ENCODE assay signal across 1 cellular context in the genomic region with DNA sequence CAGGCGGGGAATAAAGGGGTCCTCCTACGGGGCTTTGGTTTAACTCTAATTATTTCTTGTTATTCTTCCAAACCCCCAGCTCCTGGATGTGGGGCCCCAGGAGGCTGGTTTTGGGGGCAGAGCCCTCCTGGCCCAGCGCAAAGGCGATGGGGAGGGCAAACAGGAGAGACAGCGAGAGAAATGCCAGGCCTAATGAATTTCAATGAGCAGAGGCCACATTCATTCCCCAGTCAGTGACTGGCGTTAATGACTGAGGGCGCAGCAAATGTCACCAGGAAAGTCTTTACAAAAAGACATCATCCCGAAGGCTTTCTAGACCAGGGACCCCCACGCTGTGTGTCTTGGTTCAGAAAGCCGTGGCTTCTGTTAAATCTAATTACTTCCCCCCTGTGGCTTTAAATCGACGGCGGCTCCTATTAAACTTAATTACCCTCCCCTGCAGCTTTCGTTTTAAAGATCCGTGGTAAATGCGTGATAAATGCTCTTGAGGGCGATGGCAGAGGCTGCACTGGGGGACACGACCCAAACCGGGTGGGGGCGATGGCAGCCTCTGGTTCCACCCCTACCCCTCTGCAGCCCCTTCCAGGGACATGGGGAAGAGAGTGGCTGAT.
TF ChIP-seq lines count a peak whose summit lies in the region.

No MANE protein-coding gene starts in this region.

TF ChIP-seq in SK-N-SH treated with all-trans-retinoic acid at 6 μM for 48 hours, 23 proteins besides CTCF, POLR2A, EP300 and RAD21:
- TF ChIP-seq, protein P1, sequence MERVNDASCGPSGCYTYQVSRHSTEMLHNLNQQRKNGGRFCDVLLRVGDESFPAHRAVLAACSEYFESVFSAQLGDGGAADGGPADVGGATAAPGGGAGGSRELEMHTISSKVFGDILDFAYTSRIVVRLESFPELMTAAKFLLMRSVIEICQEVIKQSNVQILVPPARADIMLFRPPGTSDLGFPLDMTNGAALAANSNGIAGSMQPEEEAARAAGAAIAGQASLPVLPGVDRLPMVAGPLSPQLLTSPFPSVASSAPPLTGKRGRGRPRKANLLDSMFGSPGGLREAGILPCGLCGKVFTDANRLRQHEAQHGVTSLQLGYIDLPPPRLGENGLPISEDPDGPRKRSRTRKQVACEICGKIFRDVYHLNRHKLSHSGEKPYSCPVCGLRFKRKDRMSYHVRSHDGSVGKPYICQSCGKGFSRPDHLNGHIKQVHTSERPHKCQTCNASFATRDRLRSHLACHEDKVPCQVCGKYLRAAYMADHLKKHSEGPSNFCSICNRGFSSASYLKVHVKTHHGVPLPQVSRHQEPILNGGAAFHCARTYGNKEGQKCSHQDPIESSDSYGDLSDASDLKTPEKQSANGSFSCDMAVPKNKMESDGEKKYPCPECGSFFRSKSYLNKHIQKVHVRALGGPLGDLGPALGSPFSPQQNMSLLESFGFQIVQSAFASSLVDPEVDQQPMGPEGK (CRISPR knock-in tag; IDR thresholded peaks at IDR 0.05; ENCODE audit: borderline replicate concordance): no peak
- no peak for TF ChIP-seq RARB (CRISPR knock-in tag; IDR thresholded peaks at IDR 0.05)
- no peak for TF ChIP-seq SNAI2 (CRISPR knock-in tag; IDR thresholded peaks at IDR 0.05)
- TF ChIP-seq, protein P2, sequence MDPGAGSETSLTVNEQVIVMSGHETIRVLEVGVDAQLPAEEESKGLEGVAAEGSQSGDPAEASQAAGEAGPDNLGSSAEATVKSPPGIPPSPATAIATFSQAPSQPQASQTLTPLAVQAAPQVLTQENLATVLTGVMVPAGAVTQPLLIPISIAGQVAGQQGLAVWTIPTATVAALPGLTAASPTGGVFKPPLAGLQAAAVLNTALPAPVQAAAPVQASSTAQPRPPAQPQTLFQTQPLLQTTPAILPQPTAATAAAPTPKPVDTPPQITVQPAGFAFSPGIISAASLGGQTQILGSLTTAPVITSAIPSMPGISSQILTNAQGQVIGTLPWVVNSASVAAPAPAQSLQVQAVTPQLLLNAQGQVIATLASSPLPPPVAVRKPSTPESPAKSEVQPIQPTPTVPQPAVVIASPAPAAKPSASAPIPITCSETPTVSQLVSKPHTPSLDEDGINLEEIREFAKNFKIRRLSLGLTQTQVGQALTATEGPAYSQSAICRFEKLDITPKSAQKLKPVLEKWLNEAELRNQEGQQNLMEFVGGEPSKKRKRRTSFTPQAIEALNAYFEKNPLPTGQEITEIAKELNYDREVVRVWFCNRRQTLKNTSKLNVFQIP (CRISPR knock-in tag; IDR thresholded peaks at IDR 0.05; ENCODE audit: borderline replicate concordance, low read depth): no peak
